Comparison of ENCODE assay signal across 8 cellular contexts in genomic region chr5:79514391-79515105, GRCh38. TPM values are rescaled to one million over a fixed set of nuclear protein-coding genes. Genes with fewer than 3 reads are reported as not detected.
A peak's percentile ranks its signal among the peaks of the same experiment; 100 is the strongest.
DNase-seq lines count a peak whose midpoint lies in the region; ATAC-seq and TF ChIP-seq lines count a peak whose summit lies in the region.

No MANE protein-coding gene starts in this region.

- H3K27ac Mint-ChIP-seq in activated CD4-positive, alpha-beta T cell treated with anti-CD3 and anti-CD28 coated beads for 36 hours = peak overlapping the region; percentile 97

- TF ChIP-seq CTCF in choroid plexus epithelial cell (conservative IDR thresholded peaks at IDR 0.05; ENCODE audit: low read depth, low read length) = no peak

- no peaks in the 10 kb centered on the region for H3K9me3 Mint-ChIP-seq in activated CD4-positive, alpha-beta T cell treated with anti-CD3 and anti-CD28 coated beads for 36 hours (ENCODE audit: low read depth)

- peak overlapping the region; percentile 85 for H3K4me3 ChIP-seq in choroid plexus epithelial cell (ENCODE audit: low read depth, low read length)

- intact Hi-C loops in activated CD4-positive, alpha-beta T cell treated with anti-CD3 and anti-CD28 coated beads for 36 hours (cut with DNase I, micrococcal nuclease) = loop anchor here (1.0 to 5.0 kb wide), 10 partner anchors 47 to 1882 kb away; partner anchors contain the start of genes ARSB (in 2 of the 2), MTX3 (in 2 of the 2), TENT2 (in 2 of the 2) and ZFYVE16 (in 2 of the 2)

- peaks cover 35% of the 10 kb centered on the region for H3K4me1 Mint-ChIP-seq in activated CD4-positive, alpha-beta T cell treated with anti-CD3 and anti-CD28 coated beads for 36 hours

- peak overlapping the region; percentile 93 for H3K4me3 Mint-ChIP-seq in activated CD4-positive, alpha-beta T cell treated with anti-CD3 and anti-CD28 coated beads for 36 hours

- H3K27me3 Mint-ChIP-seq in activated CD4-positive, alpha-beta T cell treated with anti-CD3 and anti-CD28 coated beads for 36 hours = peaks cover 15% of the 10 kb centered on the region

- POLR2A ChIA-PET in activated CD4-positive, alpha-beta T cell treated with anti-CD3 and anti-CD28 coated beads for 36 hours (lab: Charles Lee) = interaction anchor here (0.6 kb wide), 1 partner anchor 743 kb away, joined by 4 read pairs; no protein-coding TSS in a partner anchor

- peak; percentile 85 for TF ChIP-seq POLR2A in GM19099 (IDR thresholded peaks at IDR 0.05; ENCODE audit: extremely low read depth, insufficient read length, low read depth)

- DNase-seq in AML-193 (lab: John Stamatoyannopoulos, UW) (peak; percentile 10 to 30), NCI-H446 treated with DMSO at 0.1 percent for 48 hours (lab: John Stamatoyannopoulos, UW) (peak; percentile 76), choroid plexus epithelial cell (ENCODE audit: low read depth) (peak; percentile 93), kidney glomerular epithelial cell (lab: John Stamatoyannopoulos, UW) (peak; percentile 93)
- DNase-seq in activated CD4-positive, alpha-beta T cell treated with anti-CD3 and anti-CD28 coated beads for 36 hours = peak; percentile 94
- peak; percentile 62 to 79 for DNase-seq in stimulated activated CD4-positive, alpha-beta T cell treated with anti-CD3 and anti-CD28 coated beads, Interleukin-1b, Interleukin-23, amount 100 ng/mL, for 1 hour (ENCODE audit: low read depth in 2 of 2)

- no peaks in the 10 kb centered on the region for H3K36me3 Mint-ChIP-seq in activated CD4-positive, alpha-beta T cell treated with anti-CD3 and anti-CD28 coated beads for 36 hours (ENCODE audit: low read depth)

- peak; percentile 88 for ATAC-seq in HG03378 (IDR thresholded peaks at IDR 0.05; ENCODE audit: unreplicated experiment)
- ATAC-seq in activated CD4-positive, alpha-beta T cell treated with anti-CD3 and anti-CD28 coated beads for 36 hours = peak; percentile 82

- CTCF ChIA-PET in activated CD4-positive, alpha-beta T cell treated with anti-CD3 and anti-CD28 coated beads for 36 hours (lab: Charles Lee) = interaction anchor here (0.7 to 0.8 kb wide), 2 partner anchors 72 to 381 kb away, joined by 3 read pairs; no protein-coding TSS in a partner anchor

RNA-seq across cellular contexts. Expression of gene HOMER1, which starts 0.6 kb away (rescaled TPM):
- 10 to 100 TPM; 11.1 to 15.1 TPM for total RNA-seq in activated CD4-positive, alpha-beta T cell treated with anti-CD3 and anti-CD28 coated beads for 36 hours

Comparison
In these comparisons a context has a peak if more than half of its experiments do, and no peak if none do; other contexts are left out.
1. Peak in every context shown above with its lines: DNase-seq, ATAC-seq and H3K4me3 ChIP-seq.
2. DNase-seq: peak in every context shown above with its lines; median percentile 94 in activated CD4-positive, alpha-beta T cell treated with anti-CD3 and anti-CD28 coated beads for 36 hours; 93 in choroid plexus epithelial cell; 93 in kidney glomerular epithelial cell; 76 in NCI-H446 treated with DMSO at 0.1 percent for 48 hours; 70 in stimulated activated CD4-positive, alpha-beta T cell treated with anti-CD3 and anti-CD28 coated beads, Interleukin-1b, Interleukin-23, amount 100 ng/mL, for 1 hour; 20 in AML-193.